Comparison of ENCODE assay signal across 1 cellular context in genomic region chr22:42805016-42805997, GRCh38.
TF ChIP-seq lines count a peak whose summit lies in the region.

No MANE protein-coding gene starts in this region.

TF ChIP-seq in HepG2, 621 proteins besides CTCF, POLR2A, EP300 and RAD21 (continued from another document and continues in another):
- TF ChIP-seq SAFB2 (CRISPR knock-in tag; IDR thresholded peaks at IDR 0.05; ENCODE audit: borderline replicate concordance, low read depth) (no peak; the same call in 1 of the 2 replicates), ZNF12 (CRISPR knock-in tag; IDR thresholded peaks at IDR 0.05) (no peak), ZNF615 (CRISPR knock-in tag; IDR thresholded peaks at IDR 0.05; ENCODE audit: borderline replicate concordance) (no peak), KLF11 (CRISPR knock-in tag; IDR thresholded peaks at IDR 0.05) (no peak), STAG1 (CRISPR knock-in tag; IDR thresholded peaks at IDR 0.05) (no peak; the same call in 1 of the 2 replicates), ZNF788 (CRISPR knock-in tag; IDR thresholded peaks at IDR 0.05; ENCODE audit: borderline replicate concordance) (peak; percentile 27; the same call in 1 of the 2 replicates), ZNF44 (CRISPR knock-in tag; IDR thresholded peaks at IDR 0.05) (no peak), ZNF773 (CRISPR knock-in tag; IDR thresholded peaks at IDR 0.05; ENCODE audit: borderline replicate concordance) (no peak), GTF3A (CRISPR knock-in tag; conservative IDR thresholded peaks at IDR 0.05) (no peak), ATRX (CRISPR knock-in tag; IDR thresholded peaks at IDR 0.05; ENCODE audit: borderline replicate concordance) (no peak), ZNF878 (CRISPR knock-in tag; IDR thresholded peaks at IDR 0.05) (no peak; the same call in 1 of the 2 replicates), BCL6 (CRISPR knock-in tag; IDR thresholded peaks at IDR 0.05) (peak; percentile 81), ZKSCAN1 (IDR thresholded peaks at IDR 0.05; ENCODE audit: low read length) (no peak), THYN1 (CRISPR knock-in tag; IDR thresholded peaks at IDR 0.05; ENCODE audit: borderline replicate concordance, low read depth) (no peak), PRDM10 (CRISPR knock-in tag; IDR thresholded peaks at IDR 0.05; ENCODE audit: low read depth) (no peak; the same call in 1 of the 2 replicates), SMAD9 (CRISPR knock-in tag; IDR thresholded peaks at IDR 0.05) (no peak), ZNF782 (CRISPR knock-in tag; IDR thresholded peaks at IDR 0.05; ENCODE audit: borderline replicate concordance) (no peak), ZNF430 (CRISPR knock-in tag; IDR thresholded peaks at IDR 0.05) (no peak), PAWR (CRISPR knock-in tag; IDR thresholded peaks at IDR 0.05; ENCODE audit: borderline replicate concordance) (no peak), CHD4 (IDR thresholded peaks at IDR 0.05; ENCODE audit: borderline replicate concordance, low read length) (no peak), ZNF740 (CRISPR knock-in tag; IDR thresholded peaks at IDR 0.05) (no peak), ZNF451 (CRISPR knock-in tag; IDR thresholded peaks at IDR 0.05) (no peak), ZBTB33 (CRISPR knock-in tag; IDR thresholded peaks at IDR 0.05) (no peak), ZNF564 (CRISPR knock-in tag; IDR thresholded peaks at IDR 0.05) (no peak), RARA (CRISPR knock-in tag; IDR thresholded peaks at IDR 0.05) (peak; percentile 91), TARDBP (CRISPR knock-in tag; IDR thresholded peaks at IDR 0.05) (no peak; the same call in 1 of the 2 replicates), HINFP (CRISPR knock-in tag; IDR thresholded peaks at IDR 0.05; ENCODE audit: low read depth) (no peak), ARNT2 (CRISPR knock-in tag; IDR thresholded peaks at IDR 0.05; ENCODE audit: low read depth) (no peak), THAP7 (CRISPR knock-in tag; IDR thresholded peaks at IDR 0.05) (no peak), NPAS2 (CRISPR knock-in tag; IDR thresholded peaks at IDR 0.05; ENCODE audit: borderline replicate concordance) (no peak), ZFP91 (CRISPR knock-in tag; IDR thresholded peaks at IDR 0.05; ENCODE audit: borderline replicate concordance) (peak; percentile 51; the same call in 1 of the 2 replicates), SYNCRIP (IDR thresholded peaks at IDR 0.05; ENCODE audit: insufficient read depth, low read depth, low read length) (no peak)
- TF ChIP-seq, protein P1, sequence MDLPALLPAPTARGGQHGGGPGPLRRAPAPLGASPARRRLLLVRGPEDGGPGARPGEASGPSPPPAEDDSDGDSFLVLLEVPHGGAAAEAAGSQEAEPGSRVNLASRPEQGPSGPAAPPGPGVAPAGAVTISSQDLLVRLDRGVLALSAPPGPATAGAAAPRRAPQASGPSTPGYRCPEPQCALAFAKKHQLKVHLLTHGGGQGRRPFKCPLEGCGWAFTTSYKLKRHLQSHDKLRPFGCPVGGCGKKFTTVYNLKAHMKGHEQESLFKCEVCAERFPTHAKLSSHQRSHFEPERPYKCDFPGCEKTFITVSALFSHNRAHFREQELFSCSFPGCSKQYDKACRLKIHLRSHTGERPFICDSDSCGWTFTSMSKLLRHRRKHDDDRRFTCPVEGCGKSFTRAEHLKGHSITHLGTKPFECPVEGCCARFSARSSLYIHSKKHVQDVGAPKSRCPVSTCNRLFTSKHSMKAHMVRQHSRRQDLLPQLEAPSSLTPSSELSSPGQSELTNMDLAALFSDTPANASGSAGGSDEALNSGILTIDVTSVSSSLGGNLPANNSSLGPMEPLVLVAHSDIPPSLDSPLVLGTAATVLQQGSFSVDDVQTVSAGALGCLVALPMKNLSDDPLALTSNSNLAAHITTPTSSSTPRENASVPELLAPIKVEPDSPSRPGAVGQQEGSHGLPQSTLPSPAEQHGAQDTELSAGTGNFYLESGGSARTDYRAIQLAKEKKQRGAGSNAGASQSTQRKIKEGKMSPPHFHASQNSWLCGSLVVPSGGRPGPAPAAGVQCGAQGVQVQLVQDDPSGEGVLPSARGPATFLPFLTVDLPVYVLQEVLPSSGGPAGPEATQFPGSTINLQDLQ (CRISPR knock-in tag; IDR thresholded peaks at IDR 0.05) = no peak
- TF ChIP-seq, protein P2, sequence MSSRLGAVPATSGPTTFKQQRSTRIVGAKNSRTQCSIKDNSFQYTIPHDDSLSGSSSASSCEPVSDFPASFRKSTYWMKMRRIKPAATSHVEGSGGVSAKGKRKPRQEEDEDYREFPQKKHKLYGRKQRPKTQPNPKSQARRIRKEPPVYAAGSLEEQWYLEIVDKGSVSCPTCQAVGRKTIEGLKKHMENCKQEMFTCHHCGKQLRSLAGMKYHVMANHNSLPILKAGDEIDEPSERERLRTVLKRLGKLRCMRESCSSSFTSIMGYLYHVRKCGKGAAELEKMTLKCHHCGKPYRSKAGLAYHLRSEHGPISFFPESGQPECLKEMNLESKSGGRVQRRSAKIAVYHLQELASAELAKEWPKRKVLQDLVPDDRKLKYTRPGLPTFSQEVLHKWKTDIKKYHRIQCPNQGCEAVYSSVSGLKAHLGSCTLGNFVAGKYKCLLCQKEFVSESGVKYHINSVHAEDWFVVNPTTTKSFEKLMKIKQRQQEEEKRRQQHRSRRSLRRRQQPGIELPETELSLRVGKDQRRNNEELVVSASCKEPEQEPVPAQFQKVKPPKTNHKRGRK (CRISPR knock-in tag; IDR thresholded peaks at IDR 0.05) = no peak
- TF ChIP-seq, protein P3, sequence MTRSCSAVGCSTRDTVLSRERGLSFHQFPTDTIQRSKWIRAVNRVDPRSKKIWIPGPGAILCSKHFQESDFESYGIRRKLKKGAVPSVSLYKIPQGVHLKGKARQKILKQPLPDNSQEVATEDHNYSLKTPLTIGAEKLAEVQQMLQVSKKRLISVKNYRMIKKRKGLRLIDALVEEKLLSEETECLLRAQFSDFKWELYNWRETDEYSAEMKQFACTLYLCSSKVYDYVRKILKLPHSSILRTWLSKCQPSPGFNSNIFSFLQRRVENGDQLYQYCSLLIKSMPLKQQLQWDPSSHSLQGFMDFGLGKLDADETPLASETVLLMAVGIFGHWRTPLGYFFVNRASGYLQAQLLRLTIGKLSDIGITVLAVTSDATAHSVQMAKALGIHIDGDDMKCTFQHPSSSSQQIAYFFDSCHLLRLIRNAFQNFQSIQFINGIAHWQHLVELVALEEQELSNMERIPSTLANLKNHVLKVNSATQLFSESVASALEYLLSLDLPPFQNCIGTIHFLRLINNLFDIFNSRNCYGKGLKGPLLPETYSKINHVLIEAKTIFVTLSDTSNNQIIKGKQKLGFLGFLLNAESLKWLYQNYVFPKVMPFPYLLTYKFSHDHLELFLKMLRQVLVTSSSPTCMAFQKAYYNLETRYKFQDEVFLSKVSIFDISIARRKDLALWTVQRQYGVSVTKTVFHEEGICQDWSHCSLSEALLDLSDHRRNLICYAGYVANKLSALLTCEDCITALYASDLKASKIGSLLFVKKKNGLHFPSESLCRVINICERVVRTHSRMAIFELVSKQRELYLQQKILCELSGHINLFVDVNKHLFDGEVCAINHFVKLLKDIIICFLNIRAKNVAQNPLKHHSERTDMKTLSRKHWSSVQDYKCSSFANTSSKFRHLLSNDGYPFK (CRISPR knock-in tag; IDR thresholded peaks at IDR 0.05; ENCODE audit: borderline replicate concordance) = no peak
- TF ChIP-seq, protein P4, sequence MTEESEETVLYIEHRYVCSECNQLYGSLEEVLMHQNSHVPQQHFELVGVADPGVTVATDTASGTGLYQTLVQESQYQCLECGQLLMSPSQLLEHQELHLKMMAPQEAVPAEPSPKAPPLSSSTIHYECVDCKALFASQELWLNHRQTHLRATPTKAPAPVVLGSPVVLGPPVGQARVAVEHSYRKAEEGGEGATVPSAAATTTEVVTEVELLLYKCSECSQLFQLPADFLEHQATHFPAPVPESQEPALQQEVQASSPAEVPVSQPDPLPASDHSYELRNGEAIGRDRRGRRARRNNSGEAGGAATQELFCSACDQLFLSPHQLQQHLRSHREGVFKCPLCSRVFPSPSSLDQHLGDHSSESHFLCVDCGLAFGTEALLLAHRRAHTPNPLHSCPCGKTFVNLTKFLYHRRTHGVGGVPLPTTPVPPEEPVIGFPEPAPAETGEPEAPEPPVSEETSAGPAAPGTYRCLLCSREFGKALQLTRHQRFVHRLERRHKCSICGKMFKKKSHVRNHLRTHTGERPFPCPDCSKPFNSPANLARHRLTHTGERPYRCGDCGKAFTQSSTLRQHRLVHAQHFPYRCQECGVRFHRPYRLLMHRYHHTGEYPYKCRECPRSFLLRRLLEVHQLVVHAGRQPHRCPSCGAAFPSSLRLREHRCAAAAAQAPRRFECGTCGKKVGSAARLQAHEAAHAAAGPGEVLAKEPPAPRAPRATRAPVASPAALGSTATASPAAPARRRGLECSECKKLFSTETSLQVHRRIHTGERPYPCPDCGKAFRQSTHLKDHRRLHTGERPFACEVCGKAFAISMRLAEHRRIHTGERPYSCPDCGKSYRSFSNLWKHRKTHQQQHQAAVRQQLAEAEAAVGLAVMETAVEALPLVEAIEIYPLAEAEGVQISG (CRISPR knock-in tag; IDR thresholded peaks at IDR 0.05) = no peak; the same call in 1 of the 2 replicates
- TF ChIP-seq, protein P5, sequence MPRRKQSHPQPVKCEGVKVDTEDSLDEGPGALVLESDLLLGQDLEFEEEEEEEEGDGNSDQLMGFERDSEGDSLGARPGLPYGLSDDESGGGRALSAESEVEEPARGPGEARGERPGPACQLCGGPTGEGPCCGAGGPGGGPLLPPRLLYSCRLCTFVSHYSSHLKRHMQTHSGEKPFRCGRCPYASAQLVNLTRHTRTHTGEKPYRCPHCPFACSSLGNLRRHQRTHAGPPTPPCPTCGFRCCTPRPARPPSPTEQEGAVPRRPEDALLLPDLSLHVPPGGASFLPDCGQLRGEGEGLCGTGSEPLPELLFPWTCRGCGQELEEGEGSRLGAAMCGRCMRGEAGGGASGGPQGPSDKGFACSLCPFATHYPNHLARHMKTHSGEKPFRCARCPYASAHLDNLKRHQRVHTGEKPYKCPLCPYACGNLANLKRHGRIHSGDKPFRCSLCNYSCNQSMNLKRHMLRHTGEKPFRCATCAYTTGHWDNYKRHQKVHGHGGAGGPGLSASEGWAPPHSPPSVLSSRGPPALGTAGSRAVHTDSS (CRISPR knock-in tag; conservative IDR thresholded peaks at IDR 0.05) = no peak
